1 cellular context compared by ENCODE assay signal in the genomic region with DNA sequence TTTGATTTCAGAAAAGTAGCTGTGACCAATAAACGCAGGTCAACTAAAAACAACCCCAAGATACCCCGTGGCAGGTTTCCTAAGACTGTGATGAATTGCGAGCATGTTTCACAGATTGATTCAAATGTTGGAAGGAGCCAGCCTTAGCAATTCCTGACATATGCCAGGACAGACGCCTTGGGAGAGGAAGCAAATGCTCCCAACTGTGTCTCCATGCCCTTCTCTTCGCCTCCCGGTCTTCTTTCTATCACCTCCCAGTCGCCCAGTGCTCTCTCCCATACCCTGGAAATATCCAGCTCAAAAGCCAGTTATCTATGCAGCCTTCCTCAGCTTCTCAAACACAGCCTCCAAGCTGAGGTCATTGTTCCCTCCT.
TF ChIP-seq lines count a peak whose summit lies in the region.

No MANE protein-coding gene starts in this region.

TF ChIP-seq in WTC11, 78 proteins besides CTCF, POLR2A, EP300 and RAD21 (continued from another document):
- TF ChIP-seq IRF1 (CRISPR knock-in tag; IDR thresholded peaks at IDR 0.05) (no peak), E2F4 (CRISPR knock-in tag; IDR thresholded peaks at IDR 0.05; ENCODE audit: borderline replicate concordance, low read depth) (no peak), CREB1 (CRISPR knock-in tag; IDR thresholded peaks at IDR 0.05) (no peak), KAT7 (CRISPR knock-in tag; IDR thresholded peaks at IDR 0.05; ENCODE audit: borderline replicate concordance) (no peak)
- TF ChIP-seq, protein P1, sequence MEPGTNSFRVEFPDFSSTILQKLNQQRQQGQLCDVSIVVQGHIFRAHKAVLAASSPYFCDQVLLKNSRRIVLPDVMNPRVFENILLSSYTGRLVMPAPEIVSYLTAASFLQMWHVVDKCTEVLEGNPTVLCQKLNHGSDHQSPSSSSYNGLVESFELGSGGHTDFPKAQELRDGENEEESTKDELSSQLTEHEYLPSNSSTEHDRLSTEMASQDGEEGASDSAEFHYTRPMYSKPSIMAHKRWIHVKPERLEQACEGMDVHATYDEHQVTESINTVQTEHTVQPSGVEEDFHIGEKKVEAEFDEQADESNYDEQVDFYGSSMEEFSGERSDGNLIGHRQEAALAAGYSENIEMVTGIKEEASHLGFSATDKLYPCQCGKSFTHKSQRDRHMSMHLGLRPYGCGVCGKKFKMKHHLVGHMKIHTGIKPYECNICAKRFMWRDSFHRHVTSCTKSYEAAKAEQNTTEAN (CRISPR knock-in tag; IDR thresholded peaks at IDR 0.05) = no peak
- TF ChIP-seq, protein P2, sequence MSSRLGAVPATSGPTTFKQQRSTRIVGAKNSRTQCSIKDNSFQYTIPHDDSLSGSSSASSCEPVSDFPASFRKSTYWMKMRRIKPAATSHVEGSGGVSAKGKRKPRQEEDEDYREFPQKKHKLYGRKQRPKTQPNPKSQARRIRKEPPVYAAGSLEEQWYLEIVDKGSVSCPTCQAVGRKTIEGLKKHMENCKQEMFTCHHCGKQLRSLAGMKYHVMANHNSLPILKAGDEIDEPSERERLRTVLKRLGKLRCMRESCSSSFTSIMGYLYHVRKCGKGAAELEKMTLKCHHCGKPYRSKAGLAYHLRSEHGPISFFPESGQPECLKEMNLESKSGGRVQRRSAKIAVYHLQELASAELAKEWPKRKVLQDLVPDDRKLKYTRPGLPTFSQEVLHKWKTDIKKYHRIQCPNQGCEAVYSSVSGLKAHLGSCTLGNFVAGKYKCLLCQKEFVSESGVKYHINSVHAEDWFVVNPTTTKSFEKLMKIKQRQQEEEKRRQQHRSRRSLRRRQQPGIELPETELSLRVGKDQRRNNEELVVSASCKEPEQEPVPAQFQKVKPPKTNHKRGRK (CRISPR knock-in tag; IDR thresholded peaks at IDR 0.05; ENCODE audit: borderline replicate concordance) = no peak
- TF ChIP-seq, protein P3, sequence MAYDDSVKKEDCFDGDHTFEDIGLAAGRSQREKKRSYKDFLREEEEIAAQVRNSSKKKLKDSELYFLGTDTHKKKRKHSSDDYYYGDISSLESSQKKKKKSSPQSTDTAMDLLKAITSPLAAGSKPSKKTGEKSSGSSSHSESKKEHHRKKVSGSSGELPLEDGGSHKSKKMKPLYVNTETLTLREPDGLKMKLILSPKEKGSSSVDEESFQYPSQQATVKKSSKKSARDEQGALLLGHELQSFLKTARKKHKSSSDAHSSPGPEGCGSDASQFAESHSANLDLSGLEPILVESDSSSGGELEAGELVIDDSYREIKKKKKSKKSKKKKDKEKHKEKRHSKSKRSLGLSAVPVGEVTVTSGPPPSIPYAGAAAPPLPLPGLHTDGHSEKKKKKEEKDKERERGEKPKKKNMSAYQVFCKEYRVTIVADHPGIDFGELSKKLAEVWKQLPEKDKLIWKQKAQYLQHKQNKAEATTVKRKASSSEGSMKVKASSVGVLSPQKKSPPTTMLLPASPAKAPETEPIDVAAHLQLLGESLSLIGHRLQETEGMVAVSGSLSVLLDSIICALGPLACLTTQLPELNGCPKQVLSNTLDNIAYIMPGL (CRISPR knock-in tag; IDR thresholded peaks at IDR 0.05) = no peak
